ENCODE assay signal across 1 cellular context in genomic region chr6:14292119-14292518, GRCh38.
TF ChIP-seq lines count a peak whose summit lies in the region.

No MANE protein-coding gene starts in this region.

TF ChIP-seq in WTC11, 78 proteins besides CTCF, POLR2A, EP300 and RAD21 (continued from another document):
- no peak for TF ChIP-seq HMGXB4 (CRISPR knock-in tag; IDR thresholded peaks at IDR 0.05)
- TF ChIP-seq ZNF416 (CRISPR knock-in tag; IDR thresholded peaks at IDR 0.05), result no peak
- TF ChIP-seq ZNF232 (CRISPR knock-in tag; IDR thresholded peaks at IDR 0.05), result no peak
- no peak for TF ChIP-seq IRF2 (CRISPR knock-in tag; IDR thresholded peaks at IDR 0.05; ENCODE audit: borderline replicate concordance, low read depth)
- TF ChIP-seq ZNF532 (CRISPR knock-in tag; IDR thresholded peaks at IDR 0.05; ENCODE audit: borderline replicate concordance), result no peak
- no peak for TF ChIP-seq ATF1 (CRISPR knock-in tag; IDR thresholded peaks at IDR 0.05)
